1 cellular context compared by ENCODE assay signal in the genomic region with DNA sequence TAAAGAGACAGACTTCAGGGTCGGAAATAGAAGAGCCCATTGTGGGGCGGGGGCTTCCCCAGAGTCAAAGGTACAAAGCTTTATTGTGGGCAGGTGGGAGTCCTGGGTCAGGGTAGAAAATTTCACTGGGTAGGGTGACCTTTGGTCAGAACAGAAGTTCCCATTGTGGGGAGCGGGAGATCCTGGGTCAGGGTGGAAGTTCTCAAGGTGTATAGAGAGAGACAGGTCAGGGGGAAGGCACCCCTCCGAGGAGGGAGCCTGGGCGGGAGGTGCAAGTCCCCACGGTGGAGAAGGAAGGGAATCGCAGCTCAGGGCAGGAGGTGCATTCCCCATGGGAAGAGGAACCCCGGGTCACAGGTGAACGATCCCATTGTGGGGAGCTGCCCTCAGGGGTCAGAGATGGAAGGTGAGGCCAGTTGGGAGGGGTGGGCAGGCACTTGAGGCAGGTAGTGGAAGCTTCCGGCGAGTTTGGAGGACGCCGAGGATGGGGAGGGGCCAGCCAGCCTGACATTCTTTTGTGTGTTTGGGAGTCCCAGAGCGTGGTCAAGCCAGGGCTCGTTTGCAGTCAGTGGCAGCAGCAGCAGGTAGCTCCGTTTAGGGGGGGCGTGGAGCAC.
TF ChIP-seq lines count a peak whose summit lies in the region.

No MANE protein-coding gene starts in this region.

TF ChIP-seq in A549, 52 proteins besides CTCF, POLR2A, EP300 and RAD21 (continued from another document):
- no peak for TF ChIP-seq CHD2 (IDR thresholded peaks at IDR 0.05; ENCODE audit: low read length, partially characterized antibody)
- TF ChIP-seq, protein P1, sequence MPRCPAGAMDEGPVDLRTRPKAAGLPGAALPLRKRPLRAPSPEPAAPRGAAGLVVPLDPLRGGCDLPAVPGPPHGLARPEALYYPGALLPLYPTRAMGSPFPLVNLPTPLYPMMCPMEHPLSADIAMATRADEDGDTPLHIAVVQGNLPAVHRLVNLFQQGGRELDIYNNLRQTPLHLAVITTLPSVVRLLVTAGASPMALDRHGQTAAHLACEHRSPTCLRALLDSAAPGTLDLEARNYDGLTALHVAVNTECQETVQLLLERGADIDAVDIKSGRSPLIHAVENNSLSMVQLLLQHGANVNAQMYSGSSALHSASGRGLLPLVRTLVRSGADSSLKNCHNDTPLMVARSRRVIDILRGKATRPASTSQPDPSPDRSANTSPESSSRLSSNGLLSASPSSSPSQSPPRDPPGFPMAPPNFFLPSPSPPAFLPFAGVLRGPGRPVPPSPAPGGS (IDR thresholded peaks at IDR 0.05) = no peak
- no peak for TF ChIP-seq ZC3H11A (IDR thresholded peaks at IDR 0.05)
